Comparison of ENCODE assay signal across 20 cellular contexts in genomic region chr13:48808689-48809088, GRCh38.
DNase-seq lines count a peak whose midpoint lies in the region; ATAC-seq and TF ChIP-seq lines count a peak whose summit lies in the region.
"Had no signal": no experiment of that assay in that cellular context is flagged by ENCODE, and none has a peak within 500 bp of the region (broad histone marks: within the 10 kb centered on the region; RNA-seq: fewer than 3 reads in every experiment).

No MANE protein-coding gene starts in this region.

- 25% methylated on average over 1 of the region's 1 CpG for WGBS in hepatocyte (ENCODE audit: low lambda C conversion rate, missing lambda C conversion rate)

- no peaks in the 10 kb centered on the region for H4K20me1 ChIP-seq in hepatocyte (ENCODE audit: insufficient read depth, poor library complexity, severe bottlenecking)

- TF ChIP-seq CTCF in astrocyte of the spinal cord (IDR thresholded peaks at IDR 0.05; ENCODE audit: low read depth, low read length): no peak
- TF ChIP-seq CTCF in hepatocyte (IDR thresholded peaks at IDR 0.05; ENCODE audit: poor library complexity): no peak

- in situ Hi-C loops in astrocyte of the spinal cord (cut with HindIII; ENCODE audit: low sequenced_read_pairs): no loop called here

- no peak overlapping the region for H2AFZ ChIP-seq in hepatocyte

- no peak overlapping the region for H3K27ac ChIP-seq in hepatocyte
- H3K27ac ChIP-seq: C4-2B, gastroesophageal sphincter, stomach, upper lobe of left lung had no signal

- no peak overlapping the region for H3K4me2 ChIP-seq in hepatocyte

- H3K36me3 ChIP-seq in hepatocyte (replicated peaks; ENCODE audit: insufficient read depth, low read depth): no peaks in the 10 kb centered on the region
- H3K36me3 ChIP-seq: gastroesophageal sphincter, stomach, upper lobe of left lung had no signal

- ATAC-seq in HG02970 (IDR thresholded peaks at IDR 0.05; ENCODE audit: low FRiP score, unreplicated experiment): no peak
- ATAC-seq: gastroesophageal sphincter had no signal

- no peak overlapping the region for H3K4me3 ChIP-seq in astrocyte of the spinal cord (ENCODE audit: low read depth, low read length)
- H3K4me3 ChIP-seq in hepatocyte: no peak overlapping the region
- H3K4me3 ChIP-seq: gastroesophageal sphincter, stomach, upper lobe of left lung had no signal

- H3K9me3 ChIP-seq in hepatocyte (ENCODE audit: low read depth): no peaks in the 10 kb centered on the region
- H3K9me3 ChIP-seq: gastroesophageal sphincter, stomach, upper lobe of left lung had no signal

- no peaks in the 10 kb centered on the region for H3K9me2 ChIP-seq in hepatocyte (replicated peaks; ENCODE audit: insufficient read depth)

- H3K27me3 ChIP-seq in hepatocyte: no peaks in the 10 kb centered on the region
- H3K27me3 ChIP-seq: gastroesophageal sphincter, stomach, upper lobe of left lung had no signal

- peak; percentile 37 for DNase-seq in AG08396 (ENCODE audit: low spot score)
- peak; percentile 55 for DNase-seq in LHCN-M2 (ENCODE audit: low read depth)
- peak; percentile 41 for DNase-seq in astrocyte of the spinal cord (ENCODE audit: low read depth, low spot score)
- peak; percentile 15 for DNase-seq in hepatocyte (ENCODE audit: low spot score)
- no peak for DNase-seq in cortex of kidney (lab: John Stamatoyannopoulos, UW)
- DNase-seq in stimulated activated CD4-positive, alpha-beta T cell treated with anti-CD3 and anti-CD28 coated beads, Interleukin-2, amount 100 ng/mL, for 24 hours: no peak
- no peak for DNase-seq in dermis blood vessel endothelial cell
- DNase-seq: activated naive CD4-positive, alpha-beta T cell; anterior cingulate cortex; DMS53; NCI-H1105 treated with DMSO at 0.1 percent for 48 hours; NCI-H2081 treated with DMSO at 0.1 percent for 48 hours; NCI-H510A; nephron progenitor cell; stimulated activated CD4-positive, alpha-beta T cell treated with anti-CD3 and anti-CD28 coated beads, Interleukin-2, amount 100 ng/mL, for 48 hours; stomach; upper lobe of left lung had no signal

- no peaks in the 10 kb centered on the region for H3K79me2 ChIP-seq in hepatocyte

- no peaks in the 10 kb centered on the region for H3K4me1 ChIP-seq in hepatocyte (ENCODE audit: insufficient read depth)
- H3K4me1 ChIP-seq: gastroesophageal sphincter, stomach, upper lobe of left lung had no signal

Comparison
In these comparisons a context has a peak if more than half of its experiments do, and no peak if none do; other contexts are left out.
1. DNase-seq: peak in AG08396 (single experiment), LHCN-M2 (single experiment), astrocyte of the spinal cord (single experiment) and hepatocyte (single experiment); none in cortex of kidney (single experiment), stimulated activated CD4-positive, alpha-beta T cell treated with anti-CD3 and anti-CD28 coated beads, Interleukin-2, amount 100 ng/mL, for 24 hours (0 of 2) and dermis blood vessel endothelial cell (single experiment).